8 cellular contexts compared by ENCODE assay signal in the genomic region with DNA sequence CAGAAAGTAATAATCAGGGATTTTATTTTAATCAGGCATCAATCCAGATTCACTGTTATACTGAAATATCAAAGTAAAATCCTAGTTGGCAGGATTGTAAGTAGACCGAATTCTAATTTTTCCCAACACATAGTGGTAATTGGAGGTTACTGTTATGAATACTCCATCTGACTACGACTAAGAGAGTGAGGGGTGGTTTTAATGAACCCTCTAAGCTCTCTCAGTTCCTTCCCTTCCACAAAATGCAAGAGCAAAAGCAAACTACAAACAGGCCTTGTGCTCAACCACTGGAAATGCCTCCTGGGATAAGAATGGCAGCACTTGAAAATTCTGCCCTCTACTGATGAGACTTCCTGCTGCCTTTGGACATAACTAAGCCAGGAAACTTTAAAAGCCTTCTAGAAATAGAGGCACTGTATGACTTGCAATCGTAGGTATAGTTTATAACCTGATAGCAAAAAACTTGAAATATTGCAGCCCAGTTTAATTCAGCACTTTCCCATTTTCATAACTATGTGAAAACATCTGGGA.
DNase-seq lines count a peak whose midpoint lies in the region; ATAC-seq and TF ChIP-seq lines count a peak whose summit lies in the region.

No MANE protein-coding gene starts in this region.

- H3K9me2 ChIP-seq in OCI-LY1 (ENCODE audit: low read depth, low read length), result no peaks in the 10 kb centered on the region
- no peaks in the 10 kb centered on the region for H3K9me2 ChIP-seq in Karpas-422 (replicated peaks; ENCODE audit: insufficient read depth, low read length)

- DNase-seq in Right ventricle myocardium inferior (ENCODE audit: missing footprints) (no peak), right cardiac atrium (no peak), foreskin keratinocyte (peak; percentile 3 to 39), upper lobe of right lung (no peak), upper lobe of left lung (no peak), Karpas-422 (no peak), NCI-H510A (lab: John Stamatoyannopoulos, UW) (no peak)

- H3K79me2 ChIP-seq in OCI-LY1 (ENCODE audit: insufficient read depth, low read length), result no peaks in the 10 kb centered on the region
- H3K79me2 ChIP-seq in Karpas-422 (ENCODE audit: low read length), result peaks cover 8% of the 10 kb centered on the region

- intact Hi-C loops in Right ventricle myocardium inferior (cut with DNase I) (loop anchor here (5.0 kb wide), 1 partner anchor 183 kb away; the partner anchor contains the start of gene SLC16A7), right cardiac atrium (cut with DNase I) (no loop called here), upper lobe of right lung (cut with DNase I) (no loop called here)

- H3K4me3 ChIP-seq in right cardiac atrium (ENCODE audit: low read length) (no peak overlapping the region), OCI-LY1 (ENCODE audit: low read depth, low read length, poor library complexity, severe bottlenecking) (no peak overlapping the region), upper lobe of right lung (no peak overlapping the region), upper lobe of left lung (no peak overlapping the region), Karpas-422 (ENCODE audit: low read length) (no peak overlapping the region)

- 56% methylated on average over 3 of the region's 3 CpGs for WGBS in right cardiac atrium
- WGBS in upper lobe of left lung, 2 donors, result 67 to 70% methylated on average over 3 of the region's 3 CpGs

- no peaks in the 10 kb centered on the region for H4K20me1 ChIP-seq in OCI-LY1 (ENCODE audit: insufficient read depth, low read length)
- no peaks in the 10 kb centered on the region for H4K20me1 ChIP-seq in Karpas-422 (ENCODE audit: insufficient read depth, low read depth, low read length)

- H2AFZ ChIP-seq in OCI-LY1 (ENCODE audit: low read length) (no peak overlapping the region), Karpas-422 (ENCODE audit: low read length) (no peak overlapping the region)

- TF ChIP-seq CTCF in OCI-LY1 (IDR thresholded peaks at IDR 0.05; ENCODE audit: low read length) (peak; percentile 24; the same call in 1 of the 2 replicates), foreskin keratinocyte (conservative IDR thresholded peaks at IDR 0.05) (peak; percentile 62), upper lobe of right lung (IDR thresholded peaks at IDR 0.05) (peak; percentile 40), upper lobe of left lung (IDR thresholded peaks at IDR 0.05) (peak in 1 of 6 experiments; percentile 18)

- H3K9me3 ChIP-seq in right cardiac atrium (ENCODE audit: control insufficient read depth, low read length), result no peaks in the 10 kb centered on the region
- H3K9me3 ChIP-seq in OCI-LY1 (ENCODE audit: low read length), result no peaks in the 10 kb centered on the region
- H3K9me3 ChIP-seq in upper lobe of right lung, result no peaks in the 10 kb centered on the region
- no peaks in the 10 kb centered on the region for H3K9me3 ChIP-seq in upper lobe of left lung
- H3K9me3 ChIP-seq in Karpas-422 (ENCODE audit: low read length), result no peaks in the 10 kb centered on the region

- no peaks in the 10 kb centered on the region for H3F3A ChIP-seq in OCI-LY1 (ENCODE audit: insufficient read depth, low read length)

- TF ChIP-seq EP300 in upper lobe of left lung (IDR thresholded peaks at IDR 0.05), result no peak

- peak; percentile 44 for ATAC-seq in Right ventricle myocardium inferior
- no peak for ATAC-seq in right cardiac atrium
- peak; percentile 35 for ATAC-seq in foreskin keratinocyte
- ATAC-seq in upper lobe of right lung, result peak; percentile 52
- no peak for ATAC-seq in upper lobe of left lung (ENCODE audit: low FRiP score in 2 of 2)

- H3K36me3 ChIP-seq in OCI-LY1 (ENCODE audit: insufficient read depth, low read length) (peaks cover 5% of the 10 kb centered on the region; the same call in 1 of the 2 replicates), upper lobe of right lung (no peaks in the 10 kb centered on the region), upper lobe of left lung (no peaks in the 10 kb centered on the region), Karpas-422 (ENCODE audit: insufficient read depth, low read length) (peaks cover 9% of the 10 kb centered on the region; the same call in 1 of the 2 replicates)

- H3K27me3 ChIP-seq in right cardiac atrium (ENCODE audit: control insufficient read depth, insufficient read depth) (no peaks in the 10 kb centered on the region), OCI-LY1 (ENCODE audit: insufficient read depth, low read length) (no peaks in the 10 kb centered on the region), foreskin keratinocyte (no peaks in the 10 kb centered on the region), upper lobe of right lung (no peaks in the 10 kb centered on the region), upper lobe of left lung (no peaks in the 10 kb centered on the region), Karpas-422 (ENCODE audit: low read length) (no peaks in the 10 kb centered on the region)

- H3K4me2 ChIP-seq in OCI-LY1 (ENCODE audit: low read length) (no peak overlapping the region), Karpas-422 (ENCODE audit: low read depth, low read length, poor library complexity, severe bottlenecking) (no peak overlapping the region)

- H3K4me1 ChIP-seq in right cardiac atrium (ENCODE audit: control insufficient read depth, insufficient read depth, low read length) (no peaks in the 10 kb centered on the region), OCI-LY1 (ENCODE audit: insufficient read depth, low read length, severe bottlenecking) (no peaks in the 10 kb centered on the region), foreskin keratinocyte (no peaks in the 10 kb centered on the region), upper lobe of right lung (no peaks in the 10 kb centered on the region), upper lobe of left lung (no peaks in the 10 kb centered on the region), Karpas-422 (ENCODE audit: low read length) (no peaks in the 10 kb centered on the region)

- TF ChIP-seq POLR2A in upper lobe of left lung (IDR thresholded peaks at IDR 0.05), result no peak

- no peak overlapping the region for H3K9ac ChIP-seq in OCI-LY1 (ENCODE audit: low read length)
- H3K9ac ChIP-seq in Karpas-422 (ENCODE audit: low read length), result no peak overlapping the region

- H3K27ac ChIP-seq in right cardiac atrium (ENCODE audit: low read length) (no peak overlapping the region), OCI-LY1 (ENCODE audit: low read depth, low read length, poor library complexity, severe bottlenecking) (no peak overlapping the region), foreskin keratinocyte (no peak overlapping the region), upper lobe of right lung (no peak overlapping the region), upper lobe of left lung (no peak overlapping the region), Karpas-422 (ENCODE audit: low read length) (no peak overlapping the region)

Comparison
In these comparisons a context has a peak if more than half of its experiments do, and no peak if none do; other contexts are left out.
1. ATAC-seq: peak in Right ventricle myocardium inferior (single experiment), foreskin keratinocyte (single experiment) and upper lobe of right lung (single experiment); none in right cardiac atrium (0 of 2) and upper lobe of left lung (0 of 2).
2. DNase-seq: peak in foreskin keratinocyte (2 of 2); none in Right ventricle myocardium inferior (single experiment), right cardiac atrium (0 of 3), upper lobe of right lung (single experiment), upper lobe of left lung (0 of 2), Karpas-422 (single experiment) and NCI-H510A (single experiment).